22 cellular contexts compared by ENCODE assay signal in genomic region chr15:36793205-36793604, GRCh38.
"Had no signal": no experiment of that assay in that cellular context is flagged by ENCODE, and none has a peak within 500 bp of the region (broad histone marks: within the 10 kb centered on the region; RNA-seq: fewer than 3 reads in every experiment).

No MANE protein-coding gene starts in this region.

- DNase-seq: activated B cell treated with CpG ODN at 0.5 μM for 24 hours; activated CD4-positive, alpha-beta T cell treated with anti-CD3 and anti-CD28 coated beads for 36 hours; activated CD4-positive, alpha-beta T cell treated with anti-CD3 and anti-CD28 coated beads, Interleukin-2, amount 50 U/mL, for 4 hours; activated CD8-positive, alpha-beta memory T cell treated with anti-CD3 and anti-CD28 coated beads for 24 hours; activated CD8-positive, alpha-beta memory T cell treated with anti-CD3 and anti-CD28 coated beads, Interleukin-2, amount 50 U/mL, for 4 hours; activated T-cell treated with anti-CD3 and anti-CD28 coated beads, Interleukin-2, amount 50 U/mL, for 24 hours; adrenal gland; brain microvascular endothelial cell; dorsolateral prefrontal cortex; effector memory CD8-positive, alpha-beta T cell; kidney; retina; stimulated activated CD4-positive, alpha-beta T cell treated with anti-CD3 and anti-CD28 coated beads, Interleukin-4, amount 100 ng/mL, for 24 hours; T1000; tibial artery had no signal

- H3K4me1 ChIP-seq: adrenal gland, ascending aorta had no signal

- H3K27ac ChIP-seq: adrenal gland, ascending aorta, brain microvascular endothelial cell, dorsolateral prefrontal cortex, tibial artery had no signal

- H3K4me3 ChIP-seq: adrenal gland, ascending aorta, dorsolateral prefrontal cortex, tibial artery had no signal

- H3K36me3 ChIP-seq: adrenal gland, ascending aorta, brain microvascular endothelial cell had no signal

- H3K9me3 ChIP-seq: adrenal gland, ascending aorta, tibial artery had no signal

- H3K4me1 Mint-ChIP-seq: activated B cell treated with CpG ODN at 0.5 μM for 24 hours; activated CD4-positive, alpha-beta T cell treated with anti-CD3 and anti-CD28 coated beads for 36 hours; activated T-helper 17 cell treated with anti-CD3 and anti-CD28 coated beads, Interleukin-2, amount 50 U/mL, for 72 hours; central memory CD8-positive, alpha-beta T cell had no signal

- H3K4me3 Mint-ChIP-seq: activated B cell treated with CpG ODN at 0.5 μM for 24 hours; activated CD4-positive, alpha-beta T cell treated with anti-CD3 and anti-CD28 coated beads for 36 hours; activated naive CD8-positive, alpha-beta T cell; activated T-cell treated with anti-CD3 and anti-CD28 coated beads, Interleukin-2, amount 50 U/mL, for 24 hours; activated T-helper 17 cell treated with anti-CD3 and anti-CD28 coated beads, Interleukin-2, amount 50 U/mL, for 72 hours; central memory CD8-positive, alpha-beta T cell; effector memory CD8-positive, alpha-beta T cell; stimulated activated naive CD8-positive, alpha-beta T cell treated with anti-CD3 and anti-CD28 coated beads, Interleukin-15, Interleukin-2, amounts not matched to agents 100 ng/mL and 50 ng/mL, for 24 hours; T-helper 1 cell treated with Interleukin-12 subunit alpha and Interleukin-12 subunit beta and Interleukin-4 antibody, amounts not matched to agents 30 μg/mL and 1 μg/mL, for 36 hours had no signal

- ATAC-seq: activated CD4-positive, alpha-beta T cell treated with anti-CD3 and anti-CD28 coated beads for 36 hours; activated T-helper 17 cell treated with anti-CD3 and anti-CD28 coated beads, Interleukin-2, amount 50 U/mL, for 72 hours; effector memory CD8-positive, alpha-beta T cell; left lobe of liver had no signal

- H3K27me3 ChIP-seq: adrenal gland, ascending aorta, brain microvascular endothelial cell, dorsolateral prefrontal cortex, tibial artery had no signal

- H3K27ac Mint-ChIP-seq: activated B cell treated with CpG ODN at 0.5 μM for 24 hours; activated CD4-positive, alpha-beta T cell treated with anti-CD3 and anti-CD28 coated beads for 36 hours; activated naive CD8-positive, alpha-beta T cell; activated T-cell treated with anti-CD3 and anti-CD28 coated beads, Interleukin-2, amount 50 U/mL, for 24 hours; activated T-helper 17 cell treated with anti-CD3 and anti-CD28 coated beads, Interleukin-2, amount 50 U/mL, for 72 hours; effector memory CD8-positive, alpha-beta T cell; stimulated activated naive CD8-positive, alpha-beta T cell treated with anti-CD3 and anti-CD28 coated beads, Interleukin-15, Interleukin-2, amounts not matched to agents 100 ng/mL and 50 ng/mL, for 24 hours; T-helper 1 cell treated with Interleukin-12 subunit alpha and Interleukin-12 subunit beta and Interleukin-4 antibody, amounts not matched to agents 30 μg/mL and 1 μg/mL, for 36 hours had no signal

- H3K9me3 Mint-ChIP-seq: activated T-cell treated with anti-CD3 and anti-CD28 coated beads, Interleukin-2, amount 50 U/mL, for 24 hours; activated T-helper 17 cell treated with anti-CD3 and anti-CD28 coated beads, Interleukin-2, amount 50 U/mL, for 72 hours; central memory CD8-positive, alpha-beta T cell; effector memory CD8-positive, alpha-beta T cell; T-helper 1 cell treated with Interleukin-12 subunit alpha and Interleukin-12 subunit beta and Interleukin-4 antibody, amounts not matched to agents 30 μg/mL and 1 μg/mL, for 36 hours had no signal

- H3K27me3 Mint-ChIP-seq: activated B cell treated with CpG ODN at 0.5 μM for 24 hours; activated CD4-positive, alpha-beta T cell treated with anti-CD3 and anti-CD28 coated beads for 36 hours; activated naive CD8-positive, alpha-beta T cell; activated T-cell treated with anti-CD3 and anti-CD28 coated beads, Interleukin-2, amount 50 U/mL, for 24 hours; activated T-helper 17 cell treated with anti-CD3 and anti-CD28 coated beads, Interleukin-2, amount 50 U/mL, for 72 hours; central memory CD8-positive, alpha-beta T cell; effector memory CD8-positive, alpha-beta T cell; stimulated activated naive CD8-positive, alpha-beta T cell treated with anti-CD3 and anti-CD28 coated beads, Interleukin-15, Interleukin-2, amounts not matched to agents 100 ng/mL and 50 ng/mL, for 24 hours had no signal
